Comparison of ENCODE assay signal across 8 cellular contexts in the genomic region with DNA sequence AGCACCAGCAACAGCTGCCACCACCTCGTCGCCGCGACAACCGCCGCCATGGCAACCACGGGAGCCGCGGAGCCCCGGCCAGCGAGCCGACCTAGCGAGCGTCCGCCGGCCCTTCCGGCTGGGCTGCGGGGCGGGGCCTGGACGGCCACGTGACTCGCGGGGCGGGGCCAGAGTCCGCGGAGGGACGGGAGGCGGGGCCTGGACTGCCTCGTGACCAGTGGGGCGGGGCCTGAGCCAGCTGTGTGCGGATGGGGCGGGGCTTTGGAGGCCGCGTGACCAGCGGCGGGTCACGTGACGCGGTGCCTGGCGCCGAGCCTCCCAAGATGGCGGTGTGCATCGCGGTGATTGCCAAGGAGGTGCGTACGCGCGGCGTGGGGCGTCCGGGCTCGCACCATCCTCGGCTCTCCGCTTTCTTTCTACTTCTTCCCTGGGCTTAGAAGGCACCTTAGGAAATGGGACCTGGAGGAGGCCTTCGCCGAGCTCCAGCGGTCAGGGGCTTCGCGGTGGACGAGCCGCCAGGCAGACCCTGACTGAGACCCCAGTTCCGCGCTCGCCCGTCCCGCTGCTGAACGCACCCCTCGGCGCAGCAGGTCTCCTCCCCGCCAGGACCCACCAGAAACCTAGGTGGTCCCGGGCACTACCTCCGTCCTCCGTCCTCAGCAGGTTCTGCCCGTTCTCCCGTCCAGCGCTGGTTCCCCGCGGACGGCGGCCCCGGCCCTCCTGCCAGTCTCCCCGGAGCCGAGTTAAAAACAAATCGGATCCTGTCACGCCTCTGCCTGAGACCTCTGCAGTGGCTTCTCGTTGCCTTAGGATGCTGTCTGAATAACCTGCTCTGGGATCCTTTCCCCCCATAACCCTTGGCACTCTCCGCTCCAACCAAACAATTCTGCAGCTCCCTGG. TPM values are rescaled to one million over a fixed set of nuclear protein-coding genes. Genes with fewer than 3 reads are reported as not detected.
DNase-seq lines count a peak whose midpoint lies in the region; ATAC-seq and TF ChIP-seq lines count a peak whose summit lies in the region.

A gene with protein sequence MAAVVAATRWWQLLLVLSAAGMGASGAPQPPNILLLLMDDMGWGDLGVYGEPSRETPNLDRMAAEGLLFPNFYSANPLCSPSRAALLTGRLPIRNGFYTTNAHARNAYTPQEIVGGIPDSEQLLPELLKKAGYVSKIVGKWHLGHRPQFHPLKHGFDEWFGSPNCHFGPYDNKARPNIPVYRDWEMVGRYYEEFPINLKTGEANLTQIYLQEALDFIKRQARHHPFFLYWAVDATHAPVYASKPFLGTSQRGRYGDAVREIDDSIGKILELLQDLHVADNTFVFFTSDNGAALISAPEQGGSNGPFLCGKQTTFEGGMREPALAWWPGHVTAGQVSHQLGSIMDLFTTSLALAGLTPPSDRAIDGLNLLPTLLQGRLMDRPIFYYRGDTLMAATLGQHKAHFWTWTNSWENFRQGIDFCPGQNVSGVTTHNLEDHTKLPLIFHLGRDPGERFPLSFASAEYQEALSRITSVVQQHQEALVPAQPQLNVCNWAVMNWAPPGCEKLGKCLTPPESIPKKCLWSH (minus strand): TSS at position 120 of the 900 bp plus-strand sequence. CDS start 70 bp downstream, at position 50.
A gene with protein sequence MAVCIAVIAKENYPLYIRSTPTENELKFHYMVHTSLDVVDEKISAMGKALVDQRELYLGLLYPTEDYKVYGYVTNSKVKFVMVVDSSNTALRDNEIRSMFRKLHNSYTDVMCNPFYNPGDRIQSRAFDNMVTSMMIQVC (plus strand): TSS at position 300 of the 900 bp plus-strand sequence. CDS start 24 bp downstream, at position 324.

- H3K36me3 ChIP-seq in upper lobe of right lung = peaks cover 34% of the 10 kb centered on the region

- peak within 1 kb of the TSS; percentile 91 for H3K27ac Mint-ChIP-seq in T-helper 1 cell treated with Interleukin-12 subunit alpha and Interleukin-12 subunit beta and Interleukin-4 antibody, amounts not matched to agents 30 μg/mL and 1 μg/mL, for 36 hours
- H3K27ac Mint-ChIP-seq in progenitor cell of endocrine pancreas = peak within 1 kb of the TSS; percentile 98

- H3K9me3 ChIP-seq in upper lobe of right lung = no peaks in the 10 kb centered on the region

- intact Hi-C loops in left cardiac atrium (cut with DNase I) (no loop called here), upper lobe of right lung (cut with DNase I) (no loop called here)

- H3K4me1 Mint-ChIP-seq in T-helper 1 cell treated with Interleukin-12 subunit alpha and Interleukin-12 subunit beta and Interleukin-4 antibody, amounts not matched to agents 30 μg/mL and 1 μg/mL, for 36 hours (ENCODE audit: low read depth) = peaks cover 18% of the 10 kb centered on the region
- peaks cover 12% of the 10 kb centered on the region for H3K4me1 Mint-ChIP-seq in progenitor cell of endocrine pancreas (ENCODE audit: low read depth)

- H3K4me1 ChIP-seq in upper lobe of right lung = peaks cover 38% of the 10 kb centered on the region

- in situ Hi-C loops in GM13977 (cut with MboI; ENCODE audit: low pct_unique_long_range_greater_than_20kb, low sequenced_read_pairs, unreplicated experiment) = no loop called here

- H3K4me3 Mint-ChIP-seq in T-helper 1 cell treated with Interleukin-12 subunit alpha and Interleukin-12 subunit beta and Interleukin-4 antibody, amounts not matched to agents 30 μg/mL and 1 μg/mL, for 36 hours = peak within 1 kb of the TSS; percentile 99
- H3K4me3 Mint-ChIP-seq in progenitor cell of endocrine pancreas (ENCODE audit: low read depth) = peak within 1 kb of the TSS; percentile 95

- no peaks in the 10 kb centered on the region for H3K27me3 Mint-ChIP-seq in T-helper 1 cell treated with Interleukin-12 subunit alpha and Interleukin-12 subunit beta and Interleukin-4 antibody, amounts not matched to agents 30 μg/mL and 1 μg/mL, for 36 hours (ENCODE audit: low read depth)
- H3K27me3 Mint-ChIP-seq in progenitor cell of endocrine pancreas = no peaks in the 10 kb centered on the region

- ATAC-seq in HG02884 (IDR thresholded peaks at IDR 0.05; ENCODE audit: unreplicated experiment) = peak; percentile 77
- ATAC-seq in left cardiac atrium = peak; percentile 97
- ATAC-seq in upper lobe of right lung = peak; percentile 97

- H3K4me3 ChIP-seq in upper lobe of right lung = peak within 1 kb of the TSS; percentile 100

- DNase-seq in GM13977 (ENCODE audit: low spot score) (peak; percentile 100), NCI-H1694 treated with DMSO at 0.1 percent for 48 hours (lab: John Stamatoyannopoulos, UW) (peak; percentile 73), amniotic stem cell (lab: John Stamatoyannopoulos, UW) (peak; percentile 96), left cardiac atrium (peak; percentile 99), progenitor cell of endocrine pancreas (ENCODE audit: low spot score, unreplicated experiment) (peak; percentile 100), upper lobe of right lung (peak; percentile 99)

- no peaks in the 10 kb centered on the region for H3K27me3 ChIP-seq in upper lobe of right lung

- no peak for TF ChIP-seq CTCF in GM13977 (IDR thresholded peaks at IDR 0.05; ENCODE audit: extremely low read depth, insufficient read depth, missing control alignments)
- no peak for TF ChIP-seq CTCF in progenitor cell of endocrine pancreas (IDR thresholded peaks at IDR 0.05; ENCODE audit: unreplicated experiment)
- no peak for TF ChIP-seq CTCF in upper lobe of right lung (IDR thresholded peaks at IDR 0.05)

- H3K9me3 Mint-ChIP-seq in T-helper 1 cell treated with Interleukin-12 subunit alpha and Interleukin-12 subunit beta and Interleukin-4 antibody, amounts not matched to agents 30 μg/mL and 1 μg/mL, for 36 hours = no peaks in the 10 kb centered on the region
- no peaks in the 10 kb centered on the region for H3K9me3 Mint-ChIP-seq in progenitor cell of endocrine pancreas (ENCODE audit: low read depth)

- H3K27ac ChIP-seq in upper lobe of right lung = peak within 1 kb of the TSS; percentile 92

- peaks cover 7% of the 10 kb centered on the region for H3K36me3 Mint-ChIP-seq in T-helper 1 cell treated with Interleukin-12 subunit alpha and Interleukin-12 subunit beta and Interleukin-4 antibody, amounts not matched to agents 30 μg/mL and 1 μg/mL, for 36 hours (ENCODE audit: low read depth)
- peaks cover 4% of the 10 kb centered on the region for H3K36me3 Mint-ChIP-seq in progenitor cell of endocrine pancreas (ENCODE audit: insufficient read depth)

RNA-seq across cellular contexts. Expression of the first gene that starts in this region (rescaled TPM):
- total RNA-seq in left cardiac atrium = 10 to 100 TPM; 17.1 to 19.0 TPM
- total RNA-seq in progenitor cell of endocrine pancreas = 32.7 and 34.6 TPM in 2 replicates
- total RNA-seq in upper lobe of right lung = 32.8 TPM

RNA-seq across cellular contexts. Expression of the second gene that starts in this region (rescaled TPM):
- 10 to 100 TPM; 46.0 to 54.3 TPM for total RNA-seq in left cardiac atrium
- total RNA-seq in progenitor cell of endocrine pancreas = 74.9 and 86.2 TPM in 2 replicates
- total RNA-seq in upper lobe of right lung = 43.9 TPM

Comparison
In these comparisons a context has a peak if more than half of its experiments do, and no peak if none do; other contexts are left out.
1. Peak in every context shown above with its lines: DNase-seq, ATAC-seq, H3K4me3 ChIP-seq and H3K27ac ChIP-seq.